1 cellular context compared by ENCODE assay signal in genomic region chr1:168170552-168171508, GRCh38.
TF ChIP-seq lines count a peak whose summit lies in the region.

No MANE protein-coding gene starts in this region.

TF ChIP-seq in WTC11, 78 proteins besides CTCF, POLR2A, EP300 and RAD21 (continued from another document):
- TF ChIP-seq PRDM15 (CRISPR knock-in tag; IDR thresholded peaks at IDR 0.05) (no peak), MYBL2 (CRISPR knock-in tag; IDR thresholded peaks at IDR 0.05) (no peak), JAZF1 (CRISPR knock-in tag; IDR thresholded peaks at IDR 0.05) (no peak), ZBTB43 (CRISPR knock-in tag; IDR thresholded peaks at IDR 0.05) (no peak), ZNF138 (CRISPR knock-in tag; conservative IDR thresholded peaks at IDR 0.05) (no peak), NFATC4 (CRISPR knock-in tag; IDR thresholded peaks at IDR 0.05) (no peak), IRF2 (CRISPR knock-in tag; IDR thresholded peaks at IDR 0.05; ENCODE audit: borderline replicate concordance, low read depth) (no peak), ZNF121 (CRISPR knock-in tag; IDR thresholded peaks at IDR 0.05) (no peak)
